Comparison of ENCODE assay signal across 28 cellular contexts in genomic region chr5:32780508-32780919, GRCh38.
A peak's percentile ranks its signal among the peaks of the same experiment; 100 is the strongest.
DNase-seq lines count a peak whose midpoint lies in the region; ATAC-seq and TF ChIP-seq lines count a peak whose summit lies in the region.
"Had no signal": no experiment of that assay in that cellular context is flagged by ENCODE, and none has a peak within 500 bp of the region (broad histone marks: within the 10 kb centered on the region; RNA-seq: fewer than 3 reads in every experiment).

No MANE protein-coding gene starts in this region.

- H3K4me1 ChIP-seq in SK-N-SH (ENCODE audit: control insufficient read depth in 1 of 2, insufficient read depth in 2 of 2, low read depth in 1 of 2, low read length in 1 of 2) (peaks cover 0 to 16% of the 10 kb centered on the region in 2 experiments; a peak in 2 of 4 replicates), subcutaneous abdominal adipose tissue (ENCODE audit: control insufficient read depth in 5 of 5, insufficient read depth in 5 of 5, low read length in 5 of 5) (peaks cover 0 to 48% (median 23%) of the 10 kb centered on the region in 5 donors)
- H3K4me1 ChIP-seq: adrenal gland, stomach, upper lobe of left lung had no signal

- H3K4me2 ChIP-seq in SK-N-SH, result peak overlapping the region; percentile 34; the same call in 1 of the 2 replicates

- ATAC-seq in natural killer cell (no peak), GM21576 (IDR thresholded peaks at IDR 0.05; ENCODE audit: unreplicated experiment) (no peak), GM18861 (IDR thresholded peaks at IDR 0.05; ENCODE audit: unreplicated experiment) (no peak)
- ATAC-seq: activated CD4-positive, CD25-positive, alpha-beta regulatory T cell treated with anti-CD3 and anti-CD28 coated beads, Interleukin-2, amount 50 U/mL, for 24 hours; GM12878; natural killer cell treated with Interleukin-12 subunit alpha and Interleukin-12 subunit beta and Interleukin-15 and Interleukin-18, amount 100 ng/mL, for 72 hours had no signal

- DNase-seq in EH (ENCODE audit: low read depth) (peak; percentile 61), SK-N-SH (no peak), fibroblast of gingiva (ENCODE audit: low read depth) (peak; percentile 82), natural killer cell (no peak), NCI-H82 treated with DMSO at 0.1 percent for 48 hours (lab: John Stamatoyannopoulos, UW; ENCODE audit: unreplicated experiment) (no peak)
- DNase-seq: activated CD4-positive, alpha-beta T cell treated with anti-CD3 and anti-CD28 coated beads, Interleukin-2, amount 50 U/mL, for 48 hours; activated naive CD4-positive, alpha-beta T cell treated with Interleukin-2 at 50 U/mL for 16 hours; adrenal gland; islet precursor cell; NCI-H1092; NCI-H187 treated with DMSO at 0.1 percent for 48 hours; NCI-H526; stimulated activated CD4-positive, alpha-beta T cell treated with anti-CD3 and anti-CD28 coated beads, Interleukin-2, amount 100 ng/mL, for 24 hours; stomach; T-helper 1 cell; upper lobe of left lung had no signal

- POLR2A ChIA-PET in SK-N-SH (lab: Yijun Ruan, JAX), result no interaction called here

- peaks cover 1 to 2% of the 10 kb centered on the region in 2 donors for H3K27me3 Mint-ChIP-seq in natural killer cell (ENCODE audit: low read depth in 2 of 2)
- H3K27me3 Mint-ChIP-seq: dendritic cell treated with granulocyte-macrophage colony-stimulating factor and Interleukin-4, amounts not matched to agents 40 ng/mL and 50 ng/mL, for 4 days had no signal

- H3K36me3 Mint-ChIP-seq in natural killer cell, result no peaks in the 10 kb centered on the region
- H3K36me3 Mint-ChIP-seq: CD14-positive monocyte; mesothelial cell of epicardium; natural killer cell treated with Interleukin-12 subunit alpha and Interleukin-12 subunit beta and Interleukin-15 and Interleukin-18, amount 100 ng/mL, for 72 hours had no signal

- peaks cover 27% of the 10 kb centered on the region for H3K79me2 ChIP-seq in SK-N-SH (ENCODE audit: insufficient read depth)

- H3K27ac ChIP-seq in SK-N-SH (ENCODE audit: low read depth in 2 of 2, low read length in 1 of 2) (peak overlapping the region in 1 of 2 experiments; percentile 60; a peak in 3 of 4 replicates), subcutaneous abdominal adipose tissue (ENCODE audit: low read depth, low read length) (peak overlapping the region; percentile 75)
- H3K27ac ChIP-seq: adrenal gland, cardiac muscle cell, esophagus muscularis mucosa, skin epidermis, stomach, upper lobe of left lung had no signal

- H3K36me3 ChIP-seq in SK-N-SH (replicated peaks in 1 of 2; ENCODE audit: control insufficient read depth in 1 of 2, insufficient read depth in 2 of 2, low read length in 1 of 2) (peaks cover 0 to 83% of the 10 kb centered on the region in 2 experiments), subcutaneous abdominal adipose tissue (ENCODE audit: control insufficient read depth in 5 of 5, insufficient read depth in 5 of 5, low read length in 5 of 5) (peaks cover 0 to 6% (median 0%) of the 10 kb centered on the region in 5 donors)
- H3K36me3 ChIP-seq: adrenal gland, cardiac muscle cell, esophagus muscularis mucosa, stomach had no signal

- H3K4me3 ChIP-seq in SK-N-SH (ENCODE audit: low read depth in 2 of 2, low read length in 1 of 2) (no peak overlapping the region), subcutaneous abdominal adipose tissue (ENCODE audit: low read depth in 1 of 5, low read length in 5 of 5) (no peak overlapping the region)
- H3K4me3 ChIP-seq: adrenal gland, cardiac muscle cell, esophagus muscularis mucosa, GM12878, skin epidermis, stomach, upper lobe of left lung had no signal

- intact Hi-C loops in natural killer cell (cut with micrococcal nuclease), result no loop called here

- TF ChIP-seq RAD21 in SK-N-SH (IDR thresholded peaks at IDR 0.05; ENCODE audit: low read length), result no peak

- CTCF ChIA-PET in SK-N-SH (lab: Yijun Ruan, JAX), result no interaction called here

- H3K9me3 ChIP-seq in SK-N-SH, result no peaks in the 10 kb centered on the region
- H3K9me3 ChIP-seq in subcutaneous abdominal adipose tissue (ENCODE audit: control insufficient read depth in 5 of 5, low read length in 5 of 5), result peaks cover 0 to 4% (median 0%) of the 10 kb centered on the region in 5 donors
- H3K9me3 ChIP-seq: adrenal gland, esophagus muscularis mucosa, upper lobe of left lung had no signal

- no peaks in the 10 kb centered on the region for H3K9me3 Mint-ChIP-seq in natural killer cell
- H3K9me3 Mint-ChIP-seq: dendritic cell treated with granulocyte-macrophage colony-stimulating factor and Interleukin-4, amounts not matched to agents 40 ng/mL and 50 ng/mL, for 4 days; mesothelial cell of epicardium; natural killer cell treated with Interleukin-12 subunit alpha and Interleukin-12 subunit beta and Interleukin-15 and Interleukin-18, amount 100 ng/mL, for 72 hours had no signal

- no peaks in the 10 kb centered on the region for H3K27me3 ChIP-seq in SK-N-SH (ENCODE audit: insufficient read depth)
- no peaks in the 10 kb centered on the region for H3K27me3 ChIP-seq in subcutaneous abdominal adipose tissue (ENCODE audit: control insufficient read depth in 5 of 5, insufficient read depth in 4 of 5, low read length in 5 of 5)
- H3K27me3 ChIP-seq: adrenal gland, esophagus muscularis mucosa, stomach, upper lobe of left lung had no signal

- H4K20me1 ChIP-seq in SK-N-SH (ENCODE audit: insufficient read depth), result no peaks in the 10 kb centered on the region; the same call in 1 of the 2 replicates

- no peak overlapping the region for H3K4me3 Mint-ChIP-seq in natural killer cell
- H3K4me3 Mint-ChIP-seq: CD14-positive monocyte; dendritic cell treated with granulocyte-macrophage colony-stimulating factor and Interleukin-4, amounts not matched to agents 40 ng/mL and 50 ng/mL, for 4 days; mesothelial cell of epicardium; natural killer cell treated with Interleukin-12 subunit alpha and Interleukin-12 subunit beta and Interleukin-15 and Interleukin-18, amount 100 ng/mL, for 72 hours had no signal

- no peak overlapping the region for H3K27ac Mint-ChIP-seq in natural killer cell
- H3K27ac Mint-ChIP-seq: CD14-positive monocyte; dendritic cell treated with granulocyte-macrophage colony-stimulating factor and Interleukin-4, amounts not matched to agents 40 ng/mL and 50 ng/mL, for 4 days; mesothelial cell of epicardium; natural killer cell treated with Interleukin-12 subunit alpha and Interleukin-12 subunit beta and Interleukin-15 and Interleukin-18, amount 100 ng/mL, for 72 hours had no signal

- H2AFZ ChIP-seq in SK-N-SH (ENCODE audit: low read depth), result no peak overlapping the region

- no peaks in the 10 kb centered on the region for H3K9me2 ChIP-seq in SK-N-SH

- no peak overlapping the region; the same call in 1 of the 2 replicates for H3K9ac ChIP-seq in SK-N-SH
- no peak overlapping the region for H3K9ac ChIP-seq in subcutaneous abdominal adipose tissue (ENCODE audit: low read length in 5 of 5)

- H3F3A ChIP-seq in SK-N-SH (replicated peaks; ENCODE audit: insufficient read depth), result peaks cover 39% of the 10 kb centered on the region

- no peak for TF ChIP-seq CTCF in SK-N-SH (IDR thresholded peaks at IDR 0.05)
- no peak for TF ChIP-seq CTCF in natural killer cell (IDR thresholded peaks at IDR 0.05)

- peaks cover 0 to under 1% of the 10 kb centered on the region in 2 donors for H3K4me1 Mint-ChIP-seq in natural killer cell
- H3K4me1 Mint-ChIP-seq: CD14-positive monocyte had no signal

- TF ChIP-seq EP300 in SK-N-SH (IDR thresholded peaks at IDR 0.05; ENCODE audit: borderline replicate concordance in 1 of 2, low read depth in 1 of 2, low read length in 1 of 2), result peak in 1 of 2 experiments; percentile 52; a peak in 1 of 4 replicates

- WGBS in SK-N-SH (ENCODE audit: low lambda C conversion rate), result 44% methylated on average over 10 of the region's 10 CpGs

TF ChIP-seq in SK-N-SH, 30 proteins besides CTCF, POLR2A, EP300 and RAD21:
- TF ChIP-seq NFIC (IDR thresholded peaks at IDR 0.05; ENCODE audit: borderline replicate concordance), result peak; percentile 84
- TF ChIP-seq TEAD4 (IDR thresholded peaks at IDR 0.05; ENCODE audit: borderline replicate concordance, insufficient read depth), result peak; percentile 30; the same call in 1 of the 2 replicates
- TF ChIP-seq PBX3 (IDR thresholded peaks at IDR 0.05), result peak; percentile 63
- no peak for TF ChIP-seq YY1 (IDR thresholded peaks at IDR 0.05; ENCODE audit: low read depth)
- TF ChIP-seq TCF12 (IDR thresholded peaks at IDR 0.05), result peak; percentile 65
- TF ChIP-seq FOSL2 (IDR thresholded peaks at IDR 0.05; ENCODE audit: borderline replicate concordance, low read depth), result 0 out of 2 replicates have a peak, but pooled peaks have one; percentile 8
- no peak for TF ChIP-seq RXRA (IDR thresholded peaks at IDR 0.05; ENCODE audit: borderline replicate concordance, low read depth)

Comparison
In these comparisons a context has a peak if more than half of its experiments do, and no peak if none do; other contexts are left out.
1. DNase-seq: peak in EH (single experiment) and fibroblast of gingiva (single experiment); none in SK-N-SH (single experiment), natural killer cell (single experiment) and NCI-H82 treated with DMSO at 0.1 percent for 48 hours (single experiment).